ENCODE assay signal across 8 cellular contexts in genomic region chr6:15264902-15265761, GRCh38. TPM values are rescaled to one million over a fixed set of nuclear protein-coding genes. Genes with fewer than 3 reads are reported as not detected.
A peak's percentile ranks its signal among the peaks of the same experiment; 100 is the strongest.
DNase-seq lines count a peak whose midpoint lies in the region; ATAC-seq and TF ChIP-seq lines count a peak whose summit lies in the region.

No MANE protein-coding gene starts in this region.

- peaks cover 30% of the 10 kb centered on the region; the same call in 2 of the 3 replicates for H3K36me3 Mint-ChIP-seq in GM23338 (ENCODE audit: low read depth)
- peaks cover 6% of the 10 kb centered on the region for H3K36me3 Mint-ChIP-seq in T-cell

- no peaks in the 10 kb centered on the region for H3K9me2 ChIP-seq in GM23338 (ENCODE audit: insufficient read depth)

- peak overlapping the region; percentile 90 for H3K4me2 ChIP-seq in GM23338

- peaks cover 53% of the 10 kb centered on the region for H3F3A ChIP-seq in GM23338 (replicated peaks; ENCODE audit: low read depth)

- no peak overlapping the region for H2AFZ ChIP-seq in GM23338

- peak overlapping the region; percentile 69 for H3K27ac ChIP-seq in GM23338 (ENCODE audit: low read depth)

- H3K4me1 Mint-ChIP-seq in GM23338 = peaks cover 91% of the 10 kb centered on the region
- peaks cover 91 to 98% (median 93%) of the 10 kb centered on the region in 3 donors for H3K4me1 Mint-ChIP-seq in T-cell

- intact Hi-C loops in head of caudate nucleus (cut with DNase I) = no loop called here

- peaks cover 97% of the 10 kb centered on the region for H3K4me1 ChIP-seq in GM23338 (ENCODE audit: insufficient read depth)

- POLR2A ChIA-PET in T-cell (lab: Charles Lee) = interaction anchor here (0.5 to 1.1 kb wide), 5 partner anchors 12 to 34 kb away, joined by 4 to 13 read pairs (median 5); no protein-coding TSS in a partner anchor

- H3K4me3 Mint-ChIP-seq in GM23338 = peak overlapping the region; percentile 67
- H3K4me3 Mint-ChIP-seq in T-cell = peak overlapping the region; percentile 26 to 61 (median 31)

- ATAC-seq in GM23338 = peak; percentile 44
- peak in 3 of 4 experiments; percentile 33 to 50 (median 34) for ATAC-seq in T-cell (replicated peaks in 1 of 4)
- no peak for ATAC-seq in GM19035 (IDR thresholded peaks at IDR 0.05; ENCODE audit: unreplicated experiment)

- H3K27ac Mint-ChIP-seq in GM23338 = peak overlapping the region; percentile 64
- H3K27ac Mint-ChIP-seq in T-cell = peak overlapping the region in 1 of 2 donors; percentile 62

- H3K27me3 Mint-ChIP-seq in GM23338 (ENCODE audit: insufficient read depth, low read depth, poor library complexity) (peaks cover 21% of the 10 kb centered on the region), T-cell (no peaks in the 10 kb centered on the region)

- H4K20me1 ChIP-seq in GM23338 (replicated peaks; ENCODE audit: insufficient read depth) = peaks cover 74% of the 10 kb centered on the region

- H3K4me3 ChIP-seq in GM23338 = peak overlapping the region; percentile 43

- no peaks in the 10 kb centered on the region for H3K27me3 ChIP-seq in GM23338 (ENCODE audit: insufficient read depth)

- CTCF ChIA-PET in T-cell (lab: Charles Lee) = interaction anchor here (0.5 to 2.4 kb wide), 3 partner anchors 16 to 192 kb away, joined by 4 to 8 read pairs (median 6); no protein-coding TSS in a partner anchor

- no peaks in the 10 kb centered on the region; the same call in 1 of the 2 replicates for H3K36me3 ChIP-seq in GM23338 (ENCODE audit: insufficient read depth)

- H3K79me2 ChIP-seq in GM23338 (replicated peaks; ENCODE audit: insufficient read depth) = peaks cover 100% of the 10 kb centered on the region

- DNase-seq in GM23338 (ENCODE audit: low spot score) (peak; percentile 68), T-cell (no peak), head of caudate nucleus (peak in 35 of 42 donors; percentile 49 to 85 (median 68)), pons (ENCODE audit: low spot score) (peak; percentile 97), NCI-H1092 treated with DMSO at 0.1 percent for 48 hours (lab: John Stamatoyannopoulos, UW) (no peak), GOT3 (lab: John Stamatoyannopoulos, UW) (no peak), HK-2 (ENCODE audit: unreplicated experiment) (no peak)

- TF ChIP-seq CTCF in GM23338 (conservative IDR thresholded peaks at IDR 0.05; ENCODE audit: low read depth in 2 of 2) = no peak

- H3K9me3 Mint-ChIP-seq in GM23338 (no peaks in the 10 kb centered on the region; the same call in 1 of the 3 replicates), T-cell (no peaks in the 10 kb centered on the region)

TF ChIP-seq in GM23338, 12 proteins besides CTCF, POLR2A, EP300 and RAD21 (continues in another document):
- TF ChIP-seq EZH2phosphoT487 (IDR thresholded peaks at IDR 0.05; ENCODE audit: unreplicated experiment) = no peak
- no peak for TF ChIP-seq ZNF114 (CRISPR knock-in tag; IDR thresholded peaks at IDR 0.05)
- peak; percentile 37; the same call in 1 of the 2 replicates for TF ChIP-seq POLR2AphosphoS5 (IDR thresholded peaks at IDR 0.05; ENCODE audit: low read depth)
- no peak for TF ChIP-seq ZNF331 (CRISPR knock-in tag; IDR thresholded peaks at IDR 0.05; ENCODE audit: low read depth)
- TF ChIP-seq REST (IDR thresholded peaks at IDR 0.05; ENCODE audit: unreplicated experiment) = no peak
- TF ChIP-seq EZH2 (IDR thresholded peaks at IDR 0.05; ENCODE audit: low read depth, unreplicated experiment) = no peak
- no peak for TF ChIP-seq JUNB (IDR thresholded peaks at IDR 0.05; ENCODE audit: unreplicated experiment)
- peak; percentile 93 for TF ChIP-seq NANOG (IDR thresholded peaks at IDR 0.05; ENCODE audit: borderline replicate concordance)
- no peak for TF ChIP-seq STAT1 (IDR thresholded peaks at IDR 0.05; ENCODE audit: unreplicated experiment)
- TF ChIP-seq, protein P1, sequence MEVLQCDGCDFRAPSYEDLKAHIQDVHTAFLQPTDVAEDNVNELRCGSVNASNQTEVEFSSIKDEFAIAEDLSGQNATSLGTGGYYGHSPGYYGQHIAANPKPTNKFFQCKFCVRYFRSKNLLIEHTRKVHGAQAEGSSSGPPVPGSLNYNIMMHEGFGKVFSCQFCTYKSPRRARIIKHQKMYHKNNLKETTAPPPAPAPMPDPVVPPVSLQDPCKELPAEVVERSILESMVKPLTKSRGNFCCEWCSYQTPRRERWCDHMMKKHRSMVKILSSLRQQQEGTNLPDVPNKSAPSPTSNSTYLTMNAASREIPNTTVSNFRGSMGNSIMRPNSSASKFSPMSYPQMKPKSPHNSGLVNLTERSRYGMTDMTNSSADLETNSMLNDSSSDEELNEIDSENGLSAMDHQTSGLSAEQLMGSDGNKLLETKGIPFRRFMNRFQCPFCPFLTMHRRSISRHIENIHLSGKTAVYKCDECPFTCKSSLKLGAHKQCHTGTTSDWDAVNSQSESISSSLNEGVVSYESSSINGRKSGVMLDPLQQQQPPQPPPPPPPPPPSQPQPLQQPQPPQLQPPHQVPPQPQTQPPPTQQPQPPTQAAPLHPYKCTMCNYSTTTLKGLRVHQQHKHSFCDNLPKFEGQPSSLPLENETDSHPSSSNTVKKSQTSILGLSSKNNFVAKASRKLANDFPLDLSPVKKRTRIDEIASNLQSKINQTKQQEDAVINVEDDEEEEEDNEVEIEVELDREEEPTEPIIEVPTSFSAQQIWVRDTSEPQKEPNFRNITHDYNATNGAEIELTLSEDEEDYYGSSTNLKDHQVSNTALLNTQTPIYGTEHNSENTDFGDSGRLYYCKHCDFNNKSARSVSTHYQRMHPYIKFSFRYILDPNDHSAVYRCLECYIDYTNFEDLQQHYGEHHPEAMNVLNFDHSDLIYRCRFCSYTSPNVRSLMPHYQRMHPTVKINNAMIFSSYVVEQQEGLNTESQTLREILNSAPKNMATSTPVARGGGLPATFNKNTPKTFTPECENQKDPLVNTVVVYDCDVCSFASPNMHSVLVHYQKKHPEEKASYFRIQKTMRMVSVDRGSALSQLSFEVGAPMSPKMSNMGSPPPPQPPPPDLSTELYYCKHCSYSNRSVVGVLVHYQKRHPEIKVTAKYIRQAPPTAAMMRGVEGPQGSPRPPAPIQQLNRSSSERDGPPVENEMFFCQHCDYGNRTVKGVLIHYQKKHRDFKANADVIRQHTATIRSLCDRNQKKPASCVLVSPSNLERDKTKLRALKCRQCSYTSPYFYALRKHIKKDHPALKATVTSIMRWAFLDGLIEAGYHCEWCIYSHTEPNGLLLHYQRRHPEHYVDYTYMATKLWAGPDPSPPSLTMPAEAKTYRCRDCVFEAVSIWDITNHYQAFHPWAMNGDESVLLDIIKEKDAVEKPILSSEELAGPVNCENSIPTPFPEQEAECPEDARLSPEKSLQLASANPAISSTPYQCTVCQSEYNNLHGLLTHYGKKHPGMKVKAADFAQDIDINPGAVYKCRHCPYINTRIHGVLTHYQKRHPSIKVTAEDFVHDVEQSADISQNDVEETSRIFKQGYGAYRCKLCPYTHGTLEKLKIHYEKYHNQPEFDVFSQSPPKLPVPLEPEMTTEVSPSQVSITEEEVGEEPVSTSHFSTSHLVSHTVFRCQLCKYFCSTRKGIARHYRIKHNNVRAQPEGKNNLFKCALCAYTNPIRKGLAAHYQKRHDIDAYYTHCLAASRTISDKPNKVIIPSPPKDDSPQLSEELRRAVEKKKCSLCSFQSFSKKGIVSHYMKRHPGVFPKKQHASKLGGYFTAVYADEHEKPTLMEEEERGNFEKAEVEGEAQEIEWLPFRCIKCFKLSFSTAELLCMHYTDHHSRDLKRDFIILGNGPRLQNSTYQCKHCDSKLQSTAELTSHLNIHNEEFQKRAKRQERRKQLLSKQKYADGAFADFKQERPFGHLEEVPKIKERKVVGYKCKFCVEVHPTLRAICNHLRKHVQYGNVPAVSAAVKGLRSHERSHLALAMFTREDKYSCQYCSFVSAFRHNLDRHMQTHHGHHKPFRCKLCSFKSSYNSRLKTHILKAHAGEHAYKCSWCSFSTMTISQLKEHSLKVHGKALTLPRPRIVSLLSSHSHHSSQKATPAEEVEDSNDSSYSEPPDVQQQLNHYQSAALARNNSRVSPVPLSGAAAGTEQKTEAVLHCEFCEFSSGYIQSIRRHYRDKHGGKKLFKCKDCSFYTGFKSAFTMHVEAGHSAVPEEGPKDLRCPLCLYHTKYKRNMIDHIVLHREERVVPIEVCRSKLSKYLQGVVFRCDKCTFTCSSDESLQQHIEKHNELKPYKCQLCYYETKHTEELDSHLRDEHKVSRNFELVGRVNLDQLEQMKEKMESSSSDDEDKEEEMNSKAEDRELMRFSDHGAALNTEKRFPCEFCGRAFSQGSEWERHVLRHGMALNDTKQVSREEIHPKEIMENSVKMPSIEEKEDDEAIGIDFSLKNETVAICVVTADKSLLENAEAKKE (CRISPR knock-in tag; IDR thresholded peaks at IDR 0.05) = no peak
- no peak for TF ChIP-seq CREB1 (CRISPR knock-in tag; IDR thresholded peaks at IDR 0.05; ENCODE audit: low read depth)

RNA-seq across cellular contexts. Expression of gene JARID2, which starts 19.3 kb away (rescaled TPM):
- total RNA-seq in GM23338 (2014; rRNA removed; shearing (Covaris generic)) = 177 and 196 TPM in 2 replicates
- 87.6 and 92.8 TPM in 2 replicates for polyA plus RNA-seq in GM23338 (2016; fragmentation: Nextera tagmentation; extraction: Ambion mirVana)
- 10 to 100 TPM; 19.8 to 27.9 (median 21.6) TPM for total RNA-seq in T-cell

Comparison
In these comparisons a context has a peak if more than half of its experiments do, and no peak if none do; other contexts are left out.
1. DNase-seq: peak in GM23338 (single experiment), head of caudate nucleus (35 of 42) and pons (single experiment); none in T-cell (0 of 34), NCI-H1092 treated with DMSO at 0.1 percent for 48 hours (single experiment), GOT3 (single experiment) and HK-2 (single experiment).